Comparison of ENCODE assay signal across 8 cellular contexts in genomic region chr11:75350743-75351540, GRCh38. TPM values are rescaled to one million over a fixed set of nuclear protein-coding genes. Genes with fewer than 3 reads are reported as not detected.
DNase-seq lines count a peak whose midpoint lies in the region; ATAC-seq, FAIRE-seq and TF ChIP-seq lines count a peak whose summit lies in the region.

No MANE protein-coding gene starts in this region.

- H3K4me1 ChIP-seq in MM.1S (ENCODE audit: low read length), result no peaks in the 10 kb centered on the region
- H3K4me1 ChIP-seq in endothelial cell of umbilical vein (ENCODE audit: control insufficient read depth, extremely low read depth, insufficient read depth, low read length), result peaks cover 45% of the 10 kb centered on the region

- no peak for TF ChIP-seq CTCF in MM.1S (IDR thresholded peaks at IDR 0.05; ENCODE audit: low read length)
- TF ChIP-seq CTCF in endothelial cell of umbilical vein (IDR thresholded peaks at IDR 0.05; ENCODE audit: extremely low read depth in 1 of 2, insufficient read depth in 1 of 2, low read depth in 1 of 2, low read length in 2 of 2), result peak in 1 of 2 donors; percentile 46
- TF ChIP-seq CTCF in type B pancreatic cell (conservative IDR thresholded peaks at IDR 0.05), result peak; percentile 46

- H3K4me2 ChIP-seq in MM.1S (ENCODE audit: low read depth, low read length) (no peak overlapping the region), endothelial cell of umbilical vein (ENCODE audit: insufficient read depth, low read length) (peak overlapping the region; percentile 55)

- H3K27ac Mint-ChIP-seq in naive B cell (peak overlapping the region; percentile 1 to 93 (median 42)), type B pancreatic cell (peak overlapping the region; percentile 81)

- H3K79me2 ChIP-seq in MM.1S (ENCODE audit: low read length) (no peaks in the 10 kb centered on the region), endothelial cell of umbilical vein (ENCODE audit: control insufficient read depth, insufficient read depth, low read length) (peaks cover 22% of the 10 kb centered on the region)

- no peaks in the 10 kb centered on the region for H3K9me3 ChIP-seq in MM.1S (replicated peaks; ENCODE audit: insufficient read depth, low read length)
- H3K9me3 ChIP-seq in endothelial cell of umbilical vein (replicated peaks; ENCODE audit: control insufficient read depth, insufficient read depth, low read length), result no peaks in the 10 kb centered on the region

- H3K9me3 Mint-ChIP-seq in naive B cell (no peaks in the 10 kb centered on the region), type B pancreatic cell (no peaks in the 10 kb centered on the region)

- H3K27me3 Mint-ChIP-seq in naive B cell (peaks cover 0 to 45% (median 8%) of the 10 kb centered on the region in 3 donors), type B pancreatic cell (peaks cover 2% of the 10 kb centered on the region)

- H3K27me3 ChIP-seq in MM.1S (replicated peaks; ENCODE audit: insufficient read depth, low read length) (peaks cover 26% of the 10 kb centered on the region; the same call in 1 of the 2 replicates), endothelial cell of umbilical vein (ENCODE audit: control insufficient read depth in 2 of 2, insufficient read depth in 2 of 2, low read length in 2 of 2) (no peaks in the 10 kb centered on the region)

- peak; percentile 31 to 46 for ATAC-seq in naive B cell (ENCODE audit: low read depth in 2 of 2)

- H3K4me3 Mint-ChIP-seq in naive B cell (peak overlapping the region; percentile 73 to 89 (median 77)), type B pancreatic cell (peak overlapping the region; percentile 91)

- peak; percentile 40 for FAIRE-seq in endothelial cell of umbilical vein (lab: Jason Lieb, UNC)

- H3K9me2 ChIP-seq in MM.1S (replicated peaks; ENCODE audit: insufficient read depth, low read length), result no peaks in the 10 kb centered on the region

- no peaks in the 10 kb centered on the region for H3F3A ChIP-seq in MM.1S (ENCODE audit: insufficient read depth, low read length)

- H3K27ac ChIP-seq in MM.1S (ENCODE audit: low read length) (no peak overlapping the region), endothelial cell of umbilical vein (ENCODE audit: insufficient read depth, low read depth, low read length) (peak overlapping the region; percentile 80)

- no peak overlapping the region for H2AFZ ChIP-seq in MM.1S (ENCODE audit: low read length)
- no peak overlapping the region for H2AFZ ChIP-seq in endothelial cell of umbilical vein (ENCODE audit: low read depth, low read length)

- H3K4me3 ChIP-seq in MM.1S (ENCODE audit: low read length), result 0 out of 2 replicates have a peak overlapping the region, but pooled peaks have one; percentile 17
- H3K4me3 ChIP-seq in endothelial cell of umbilical vein (replicated peaks in 1 of 3; ENCODE audit: insufficient read depth in 1 of 3, low read depth in 1 of 3, low read length in 3 of 3), result peak overlapping the region in 2 of 3 experiments; percentile 1 to 85

- CTCF ChIA-PET in endothelial cell of umbilical vein (lab: Charles Lee), result interaction anchor here (0.9 to 5.5 kb wide), 13 partner anchors 9 to 71 kb away, joined by 3 to 28 read pairs (median 4); no protein-coding TSS in a partner anchor

- H3K36me3 ChIP-seq in MM.1S (replicated peaks; ENCODE audit: insufficient read depth, low read length) (no peaks in the 10 kb centered on the region), endothelial cell of umbilical vein (ENCODE audit: control insufficient read depth in 2 of 2, extremely low read depth in 1 of 2, insufficient read depth in 2 of 2, low read length in 2 of 2) (no peaks in the 10 kb centered on the region)

- no peaks in the 10 kb centered on the region for H3K9me1 ChIP-seq in endothelial cell of umbilical vein (replicated peaks; ENCODE audit: control insufficient read depth, extremely low read depth, insufficient read depth, low read length)

- H3K36me3 Mint-ChIP-seq in naive B cell (peaks cover 0 to 7% of the 10 kb centered on the region in 2 donors), type B pancreatic cell (no peaks in the 10 kb centered on the region)

- dilution Hi-C loops in endothelial cell of umbilical vein (cut with MboI; ENCODE audit: extremely low pct_ligation_motif_present, low sequenced_read_pairs), result no loop called here

- H4K20me1 ChIP-seq in MM.1S (ENCODE audit: insufficient read depth, low read length) (no peaks in the 10 kb centered on the region), endothelial cell of umbilical vein (replicated peaks; ENCODE audit: control insufficient read depth, extremely low read depth, insufficient read depth, low read length) (no peaks in the 10 kb centered on the region)

- POLR2A ChIA-PET in endothelial cell of umbilical vein (lab: Charles Lee), result no interaction called here

- no peak overlapping the region for H3K9ac ChIP-seq in MM.1S (ENCODE audit: low read length)
- peak overlapping the region; percentile 19 for H3K9ac ChIP-seq in endothelial cell of umbilical vein (replicated peaks; ENCODE audit: extremely low read depth, insufficient read depth, low read length)

- intact Hi-C loops in endothelial cell of umbilical vein (cut with micrococcal nuclease), result loop anchor here (1.0 kb wide), 1 partner anchor 71 kb away; no protein-coding TSS in a partner anchor

- peak; percentile 10 for DNase-seq in DMS114 treated with DMSO at 0.1 percent for 48 hours (lab: John Stamatoyannopoulos, UW; ENCODE audit: unreplicated experiment)
- no peak for DNase-seq in MM.1S
- peak; percentile 79 for DNase-seq in activated CD8-positive, alpha-beta memory T cell treated with anti-CD3 and anti-CD28 coated beads for 24 hours
- peak; percentile 60 for DNase-seq in endothelial cell of umbilical vein (ENCODE audit: low read depth, low spot score)
- no peak for DNase-seq in naive B cell
- no peak for DNase-seq in type B pancreatic cell (ENCODE audit: extremely low spot score, unreplicated experiment)
- no peak for DNase-seq in NCI-H187 treated with DMSO at 0.1 percent for 48 hours (lab: John Stamatoyannopoulos, UW)
- no peak for DNase-seq in AG08395 (ENCODE audit: low spot score)

- peaks cover 29 to 40% (median 31%) of the 10 kb centered on the region in 3 donors for H3K4me1 Mint-ChIP-seq in naive B cell
- peaks cover 52% of the 10 kb centered on the region for H3K4me1 Mint-ChIP-seq in type B pancreatic cell (ENCODE audit: unreplicated experiment)

- TSS peak; percentile 19 for BruUV-seq in endothelial cell of umbilical vein (replicated peaks; lab: Mats Ljungman, UMichigan)

- TF ChIP-seq POLR2A in endothelial cell of umbilical vein (IDR thresholded peaks at IDR 0.05; ENCODE audit: low read depth, low read length), result no peak

TF ChIP-seq in endothelial cell of umbilical vein, 7 proteins besides CTCF, POLR2A, EP300 and RAD21:
- no peak for TF ChIP-seq FOS (IDR thresholded peaks at IDR 0.05; ENCODE audit: borderline replicate concordance, insufficient read depth, low read length)
- TF ChIP-seq EZH2 (IDR thresholded peaks at IDR 0.05; ENCODE audit: borderline replicate concordance, low read depth, low read length, severe bottlenecking), result no peak
- TF ChIP-seq POLR2AphosphoS5 (IDR thresholded peaks at IDR 0.05; ENCODE audit: insufficient read depth, low read depth, low read length), result peak; percentile 16
TF ChIP-seq in endothelial cell of umbilical vein: peak in this region for 1.

RNA-seq across cellular contexts. Expression of gene ARRB1, which starts 0.5 kb away (rescaled TPM):
- 63.9 and 83.7 TPM in 2 replicates for total RNA-seq in endothelial cell of umbilical vein
- polyA plus RNA-seq in endothelial cell of umbilical vein, result 76.6 and 92.6 TPM in 2 replicates
- polyA plus RNA-seq in endothelial cell of umbilical vein (2011; cell fraction: cytosol; rRNA removed), result 95.5 and 102 TPM in 2 replicates
- 93.4 and 108 TPM in 2 replicates for polyA plus RNA-seq in endothelial cell of umbilical vein (2011; cell fraction: nucleus; rRNA removed)
- 41.0 and 44.6 TPM in 2 replicates for polyA plus RNA-seq in endothelial cell of umbilical vein (2012)
- polyA minus RNA-seq in endothelial cell of umbilical vein, result 284 and 350 TPM in 2 replicates
- 16.3 TPM for polyA minus RNA-seq in endothelial cell of umbilical vein (2011; cell fraction: cytosol; rRNA and poly(A)+ RNA removed)
- 109 and 112 TPM in 2 replicates for polyA minus RNA-seq in endothelial cell of umbilical vein (2011; cell fraction: nucleus; rRNA and poly(A)+ RNA removed)
- 1 to 10 TPM in 1 of 6 donors, under 1 TPM in 4, not detected in 1; 0.42 to 1.2 (median 0.61) TPM for polyA plus RNA-seq in naive B cell (ENCODE audit: low read depth in 6 of 6)
- 32.7 and 32.8 TPM in 2 replicates for total RNA-seq in type B pancreatic cell (ENCODE audit: low replicate concordance)

RNA-seq across cellular contexts. Expression of gene RPS3, which starts 48.4 kb away (rescaled TPM):
- total RNA-seq in endothelial cell of umbilical vein, result 2,836 and 2,973 TPM in 2 replicates
- 3,219 and 3,734 TPM in 2 replicates for polyA plus RNA-seq in endothelial cell of umbilical vein
- polyA plus RNA-seq in endothelial cell of umbilical vein (2011; cell fraction: cytosol; rRNA removed), result 3,159 and 3,916 TPM in 2 replicates
- 1,354 and 1,373 TPM in 2 replicates for polyA plus RNA-seq in endothelial cell of umbilical vein (2011; cell fraction: nucleus; rRNA removed)
- 4,332 and 4,658 TPM in 2 replicates for polyA plus RNA-seq in endothelial cell of umbilical vein (2012)
- polyA minus RNA-seq in endothelial cell of umbilical vein, result 1,194 and 1,275 TPM in 2 replicates
- polyA minus RNA-seq in endothelial cell of umbilical vein (2011; cell fraction: cytosol; rRNA and poly(A)+ RNA removed), result 1,153 TPM
- polyA minus RNA-seq in endothelial cell of umbilical vein (2011; cell fraction: nucleus; rRNA and poly(A)+ RNA removed), result 141 and 185 TPM in 2 replicates
- 1,000 to 10,000 TPM; 3,862 to 5,214 (median 4,183) TPM for polyA plus RNA-seq in naive B cell (ENCODE audit: low read depth in 6 of 6)
- 3,170 and 3,442 TPM in 2 replicates for total RNA-seq in type B pancreatic cell (ENCODE audit: low replicate concordance)

Comparison
In these comparisons a context has a peak if more than half of its experiments do, and no peak if none do; other contexts are left out.
1. DNase-seq: peak in DMS114 treated with DMSO at 0.1 percent for 48 hours (single experiment), activated CD8-positive, alpha-beta memory T cell treated with anti-CD3 and anti-CD28 coated beads for 24 hours (single experiment) and endothelial cell of umbilical vein (single experiment); none in MM.1S (single experiment), naive B cell (single experiment), type B pancreatic cell (single experiment), NCI-H187 treated with DMSO at 0.1 percent for 48 hours (single experiment) and AG08395 (single experiment).